ENCODE assay signal across 22 cellular contexts in the genomic region with DNA sequence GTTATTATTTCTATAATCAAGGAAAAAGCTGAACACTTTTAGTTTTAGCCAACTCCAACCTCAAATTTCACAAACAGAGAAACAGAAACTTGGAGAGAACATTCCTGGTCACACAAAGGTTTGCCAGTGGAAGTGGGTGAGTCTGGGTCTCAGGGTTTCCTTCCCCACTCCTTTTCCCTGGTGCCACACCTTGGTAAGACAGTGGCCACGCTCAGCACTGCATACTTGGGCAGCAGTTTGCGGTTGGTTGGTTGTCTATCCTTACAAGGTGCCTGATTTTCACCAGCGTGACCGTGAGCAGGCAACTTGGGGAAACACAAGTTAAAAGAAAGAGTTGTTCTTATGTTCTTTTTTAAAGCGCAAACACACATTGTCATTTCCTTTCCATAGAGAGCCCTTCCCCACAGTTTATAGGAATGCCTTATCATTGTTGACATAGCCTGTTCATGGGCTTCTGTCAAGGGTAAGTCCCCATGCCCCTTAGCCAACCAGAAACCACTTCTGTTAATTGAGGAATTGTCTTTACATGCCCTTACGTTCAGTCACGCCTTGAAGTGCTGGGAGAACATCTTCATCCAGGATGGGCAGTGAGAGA.
DNase-seq lines count a peak whose midpoint lies in the region; ATAC-seq, FAIRE-seq and TF ChIP-seq lines count a peak whose summit lies in the region.
"Had no signal": no experiment of that assay in that cellular context is flagged by ENCODE, and none has a peak within 500 bp of the region (broad histone marks: within the 10 kb centered on the region; RNA-seq: fewer than 3 reads in every experiment).

No MANE protein-coding gene starts in this region.

- peak; percentile 53 for DNase-seq in GDM1 (lab: John Stamatoyannopoulos, UW)
- DNase-seq in bronchial epithelial cell (ENCODE audit: low read depth), result peak; percentile 33
- DNase-seq in endothelial cell of umbilical vein (ENCODE audit: low read depth, low spot score), result peak; percentile 89
- no peak for DNase-seq in left colon
- no peak for DNase-seq in NOMO-1 treated with DMSO at 0.1 percent for 48 hours (lab: John Stamatoyannopoulos, UW; ENCODE audit: unreplicated experiment)
- DNase-seq: BE2C; C1 segment of cervical spinal cord; CD4-positive, CD25-positive, alpha-beta regulatory T cell; CD8-positive, alpha-beta memory T cell; COR-L47; DMS 273 treated with DMSO at 0.1 percent for 48 hours; DMS53; DND-41; EL; GOT3; H7; HFFc6 had no signal

- no peaks in the 10 kb centered on the region for H3K79me2 ChIP-seq in endothelial cell of umbilical vein (ENCODE audit: control insufficient read depth, insufficient read depth, low read length)

- CTCF ChIA-PET in endothelial cell of umbilical vein (lab: Charles Lee), result interaction anchor here (1.1 to 1.2 kb wide), 2 partner anchors 11 to 81 kb away, joined by 3 read pairs; no protein-coding TSS in a partner anchor

- peak overlapping the region; percentile 62 for H3K4me2 ChIP-seq in endothelial cell of umbilical vein (ENCODE audit: insufficient read depth, low read length)

- dilution Hi-C loops in endothelial cell of umbilical vein (cut with MboI; ENCODE audit: extremely low pct_ligation_motif_present, low sequenced_read_pairs), result no loop called here

- H3K9me3 ChIP-seq in endothelial cell of umbilical vein (replicated peaks; ENCODE audit: control insufficient read depth, insufficient read depth, low read length), result no peaks in the 10 kb centered on the region
- H3K9me3 ChIP-seq: BE2C had no signal

- no peaks in the 10 kb centered on the region for H3K9me1 ChIP-seq in endothelial cell of umbilical vein (replicated peaks; ENCODE audit: control insufficient read depth, extremely low read depth, insufficient read depth, low read length)

- FAIRE-seq in bronchial epithelial cell (lab: Jason Lieb, UNC) (no peak), endothelial cell of umbilical vein (lab: Jason Lieb, UNC) (peak; percentile 38)
- FAIRE-seq: GM12891, HepG2 had no signal

- TF ChIP-seq POLR2A in endothelial cell of umbilical vein (IDR thresholded peaks at IDR 0.05; ENCODE audit: low read depth, low read length), result peak; percentile 24

- intact Hi-C loops in endothelial cell of umbilical vein (cut with micrococcal nuclease) (loop anchor here (1.0 kb wide), 1 partner anchor 10 kb away; no protein-coding TSS in a partner anchor), left colon (cut with DNase I, micrococcal nuclease) (no loop called here)

- no peaks in the 10 kb centered on the region for H4K20me1 ChIP-seq in endothelial cell of umbilical vein (replicated peaks; ENCODE audit: control insufficient read depth, extremely low read depth, insufficient read depth, low read length)

- POLR2A ChIA-PET in endothelial cell of umbilical vein (lab: Charles Lee), result interaction anchor here (0.5 kb wide), 1 partner anchor 47 kb away, joined by 3 read pairs; no protein-coding TSS in a partner anchor

- H3K36me3 ChIP-seq in bronchial epithelial cell (ENCODE audit: control insufficient read depth, insufficient read depth, low read length) (no peaks in the 10 kb centered on the region), endothelial cell of umbilical vein (ENCODE audit: control insufficient read depth in 2 of 2, extremely low read depth in 1 of 2, insufficient read depth in 2 of 2, low read length in 2 of 2) (no peaks in the 10 kb centered on the region)
- H3K36me3 ChIP-seq: BE2C had no signal

- H3K9ac ChIP-seq in endothelial cell of umbilical vein (replicated peaks; ENCODE audit: extremely low read depth, insufficient read depth, low read length), result no peak overlapping the region

- TF ChIP-seq CTCF in bronchial epithelial cell (IDR thresholded peaks at IDR 0.05; ENCODE audit: insufficient read depth, low read length, severe bottlenecking) (no peak), endothelial cell of umbilical vein (IDR thresholded peaks at IDR 0.05; ENCODE audit: extremely low read depth in 1 of 2, insufficient read depth in 1 of 2, low read depth in 1 of 2, low read length in 2 of 2) (no peak)

- H3K27me3 ChIP-seq in bronchial epithelial cell (ENCODE audit: control insufficient read depth, insufficient read depth, low read length) (no peaks in the 10 kb centered on the region), endothelial cell of umbilical vein (ENCODE audit: control insufficient read depth in 2 of 2, insufficient read depth in 2 of 2, low read length in 2 of 2) (no peaks in the 10 kb centered on the region)

- ATAC-seq in left colon (peak; percentile 87), HG02798 (IDR thresholded peaks at IDR 0.05; ENCODE audit: poor library complexity, unreplicated experiment) (no peak), GM19023 (IDR thresholded peaks at IDR 0.05; ENCODE audit: unreplicated experiment) (no peak), GM21390 (IDR thresholded peaks at IDR 0.05; ENCODE audit: unreplicated experiment) (no peak)
- ATAC-seq: HepG2 had no signal

- peak overlapping the region; percentile 43 for H2AFZ ChIP-seq in endothelial cell of umbilical vein (ENCODE audit: low read depth, low read length)

- BruUV-seq in endothelial cell of umbilical vein (replicated peaks; lab: Mats Ljungman, UMichigan), result no TSS peak

- H3K27ac ChIP-seq in endothelial cell of umbilical vein (ENCODE audit: insufficient read depth, low read depth, low read length), result peak overlapping the region; percentile 18

- H3K4me1 ChIP-seq in endothelial cell of umbilical vein (ENCODE audit: control insufficient read depth, extremely low read depth, insufficient read depth, low read length), result peaks cover 10% of the 10 kb centered on the region
- H3K4me1 ChIP-seq: BE2C had no signal

- no peak overlapping the region for H3K4me3 ChIP-seq in bronchial epithelial cell (ENCODE audit: low read depth, low read length)
- H3K4me3 ChIP-seq in endothelial cell of umbilical vein (replicated peaks in 1 of 3; ENCODE audit: insufficient read depth in 1 of 3, low read depth in 1 of 3, low read length in 3 of 3), result no peak overlapping the region

TF ChIP-seq in endothelial cell of umbilical vein, 7 proteins besides CTCF, POLR2A, EP300 and RAD21:
- TF ChIP-seq MYC (IDR thresholded peaks at IDR 0.05; ENCODE audit: low read depth, low read length) (no peak), POLR2AphosphoS5 (IDR thresholded peaks at IDR 0.05; ENCODE audit: insufficient read depth, low read depth, low read length) (no peak), EZH2 (IDR thresholded peaks at IDR 0.05; ENCODE audit: borderline replicate concordance, low read depth, low read length, severe bottlenecking) (no peak), FOS (IDR thresholded peaks at IDR 0.05; ENCODE audit: borderline replicate concordance, insufficient read depth, low read length) (no peak), GATA2 (IDR thresholded peaks at IDR 0.05; ENCODE audit: insufficient read depth, insufficient read length, low read depth, low read length) (no peak), JUN (IDR thresholded peaks at IDR 0.05; ENCODE audit: borderline replicate concordance, insufficient read depth, insufficient read length, low read depth) (no peak)
- TF ChIP-seq, protein P1, sequence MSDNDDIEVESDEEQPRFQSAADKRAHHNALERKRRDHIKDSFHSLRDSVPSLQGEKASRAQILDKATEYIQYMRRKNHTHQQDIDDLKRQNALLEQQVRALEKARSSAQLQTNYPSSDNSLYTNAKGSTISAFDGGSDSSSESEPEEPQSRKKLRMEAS (IDR thresholded peaks at IDR 0.05; ENCODE audit: insufficient read depth, insufficient read length), result no peak

Comparison
In these comparisons a context has a peak if more than half of its experiments do, and no peak if none do; other contexts are left out.
1. DNase-seq: peak in GDM1 (single experiment), bronchial epithelial cell (single experiment) and endothelial cell of umbilical vein (single experiment); none in left colon (0 of 2) and NOMO-1 treated with DMSO at 0.1 percent for 48 hours (single experiment).